Comparison of ENCODE assay signal across 23 cellular contexts in genomic region chr7:13604178-13604577, GRCh38.
"Had no signal": no experiment of that assay in that cellular context is flagged by ENCODE, and none has a peak within 500 bp of the region (broad histone marks: within the 10 kb centered on the region; RNA-seq: fewer than 3 reads in every experiment).

No MANE protein-coding gene starts in this region.

- H3K27me3 ChIP-seq: adrenal gland, body of pancreas had no signal

- ATAC-seq: activated T-cell treated with anti-CD3 and anti-CD28 coated beads, Interleukin-2, amount 50 U/mL, for 4 hours; body of pancreas; PC-3; WTC11 had no signal

- H3K27ac ChIP-seq: adrenal gland, body of pancreas had no signal

- H3K27ac Mint-ChIP-seq: activated CD4-positive, alpha-beta memory T cell treated with anti-CD3 and anti-CD28 coated beads for 36 hours; activated CD4-positive, alpha-beta T cell treated with anti-CD3 and anti-CD28 coated beads, Interleukin-2, amount 10 ng/mL, durations not matched to agents 24 days and 14 days; activated naive CD8-positive, alpha-beta T cell treated with anti-CD3 and anti-CD28 coated beads, Interleukin-2, amount 10 ng/mL, durations not matched to agents 7 days and 5 days; T-helper 1 cell treated with Interleukin-12 subunit alpha and Interleukin-12 subunit beta and Interleukin-4 antibody, amounts not matched to agents 30 μg/mL and 1 μg/mL, for 36 hours; WTC11 had no signal

- H3K36me3 Mint-ChIP-seq: activated CD4-positive, alpha-beta memory T cell treated with anti-CD3 and anti-CD28 coated beads for 36 hours; activated naive CD8-positive, alpha-beta T cell treated with anti-CD3 and anti-CD28 coated beads, Interleukin-2, amount 10 ng/mL, durations not matched to agents 7 days and 5 days had no signal

- H3K4me1 Mint-ChIP-seq: activated CD4-positive, alpha-beta T cell treated with anti-CD3 and anti-CD28 coated beads, Interleukin-2, amount 10 ng/mL, durations not matched to agents 24 days and 14 days; activated naive CD8-positive, alpha-beta T cell treated with anti-CD3 and anti-CD28 coated beads, Interleukin-2, amount 10 ng/mL, durations not matched to agents 7 days and 5 days; central memory CD8-positive, alpha-beta T cell; WTC11 had no signal

- H3K9me3 ChIP-seq: adrenal gland, body of pancreas had no signal

- H3K9me3 Mint-ChIP-seq: activated CD4-positive, alpha-beta T cell treated with anti-CD3 and anti-CD28 coated beads, Interleukin-2, amount 10 ng/mL, durations not matched to agents 24 days and 14 days; central memory CD8-positive, alpha-beta T cell had no signal

- H3K36me3 ChIP-seq: adrenal gland had no signal

- H3K27me3 Mint-ChIP-seq: activated CD4-positive, alpha-beta memory T cell treated with anti-CD3 and anti-CD28 coated beads for 36 hours; activated CD4-positive, alpha-beta T cell treated with anti-CD3 and anti-CD28 coated beads, Interleukin-2, amount 10 ng/mL, durations not matched to agents 24 days and 14 days; activated naive CD8-positive, alpha-beta T cell treated with anti-CD3 and anti-CD28 coated beads, Interleukin-2, amount 10 ng/mL, durations not matched to agents 7 days and 5 days; central memory CD8-positive, alpha-beta T cell had no signal

- H3K4me1 ChIP-seq: adrenal gland, body of pancreas had no signal

- DNase-seq: activated CD4-positive, alpha-beta memory T cell treated with anti-CD3 and anti-CD28 coated beads for 36 hours; activated CD4-positive, alpha-beta T cell treated with anti-CD3 and anti-CD28 coated beads, Interleukin-2, amount 10 ng/mL, durations not matched to agents 24 days and 14 days; activated CD4-positive, CD25-positive, alpha-beta regulatory T cell treated with anti-CD3 and anti-CD28 coated beads, Interleukin-2, amount 50 U/mL, for 72 hours; activated CD8-positive, alpha-beta memory T cell treated with anti-CD3 and anti-CD28 coated beads for 24 hours; activated naive CD4-positive, alpha-beta T cell treated with anti-CD3 and anti-CD28 coated beads, Interleukin-2, amount 50 U/mL, for 16 hours; activated naive CD8-positive, alpha-beta T cell treated with anti-CD3 and anti-CD28 coated beads, Interleukin-2, amount 10 ng/mL, durations not matched to agents 7 days and 5 days; activated T-cell treated with anti-CD3 and anti-CD28 coated beads, Interleukin-2, amount 50 U/mL, for 4 hours; adrenal gland; anterior cingulate cortex; body of pancreas; NCI-H1694; NCI-H2029; NCI-H2107; NCI-H2171 treated with DMSO at 0.1 percent for 48 hours; NCI-H226; NCI-H526; NCI-H774; NK-92 treated with Interleukin-12 subunit alpha and Interleukin-12 subunit beta, amount 100 ng/mL, for 24 hours; SHP77 treated with DMSO at 0.1 percent for 48 hours had no signal

- H3K4me3 Mint-ChIP-seq: activated CD4-positive, alpha-beta memory T cell treated with anti-CD3 and anti-CD28 coated beads for 36 hours; activated CD4-positive, alpha-beta T cell treated with anti-CD3 and anti-CD28 coated beads, Interleukin-2, amount 10 ng/mL, durations not matched to agents 24 days and 14 days; activated naive CD8-positive, alpha-beta T cell treated with anti-CD3 and anti-CD28 coated beads, Interleukin-2, amount 10 ng/mL, durations not matched to agents 7 days and 5 days; activated T-cell treated with anti-CD3 and anti-CD28 coated beads, Interleukin-2, amount 50 U/mL, for 4 hours; central memory CD8-positive, alpha-beta T cell; T-helper 1 cell treated with Interleukin-12 subunit alpha and Interleukin-12 subunit beta and Interleukin-4 antibody, amounts not matched to agents 30 μg/mL and 1 μg/mL, for 36 hours; WTC11 had no signal

- H3K4me3 ChIP-seq: adrenal gland, body of pancreas had no signal
